In the genomic region with DNA sequence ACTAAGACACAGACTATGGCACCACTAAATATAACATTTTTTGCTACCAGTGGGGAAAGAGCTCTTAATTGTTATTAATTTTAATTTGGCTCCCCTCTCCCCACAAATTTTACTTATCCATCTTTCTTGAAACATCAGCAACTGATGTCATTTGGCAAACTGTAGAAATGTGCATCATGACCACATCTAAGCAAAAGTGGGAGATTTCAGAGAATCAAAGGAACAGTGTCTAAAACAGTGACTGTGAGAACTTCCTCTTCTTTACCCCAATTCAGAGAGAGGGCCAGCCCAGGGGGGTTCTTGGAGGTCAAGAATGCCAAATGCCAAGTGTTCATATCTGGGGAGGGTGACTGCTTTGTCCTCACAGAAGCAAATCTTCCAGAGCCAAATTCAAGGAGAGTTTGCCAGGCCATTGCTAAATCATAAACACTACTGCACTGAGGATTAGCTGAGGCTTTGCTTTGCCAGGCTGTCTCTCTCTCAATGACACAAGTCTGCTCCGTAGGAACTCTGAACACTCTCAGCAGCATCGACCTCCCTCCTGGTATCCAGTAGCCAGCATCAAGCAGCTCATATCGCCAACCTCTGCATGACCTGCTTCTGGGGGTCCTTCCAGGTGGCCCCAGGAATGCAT, we compare ENCODE assay signal across 15 cellular contexts.
A peak's percentile ranks its signal among the peaks of the same experiment; 100 is the strongest.
DNase-seq lines count a peak whose midpoint lies in the region; ATAC-seq and TF ChIP-seq lines count a peak whose summit lies in the region.
"Had no signal": no experiment of that assay in that cellular context is flagged by ENCODE, and none has a peak within 500 bp of the region (broad histone marks: within the 10 kb centered on the region; RNA-seq: fewer than 3 reads in every experiment).

No MANE protein-coding gene starts in this region.

- H3K4me1 ChIP-seq in heart left ventricle (peaks cover 0 to 6% (median 0%) of the 10 kb centered on the region in 12 donors), esophagus squamous epithelium (peaks cover 0 to 12% (median 0%) of the 10 kb centered on the region in 3 donors), sigmoid colon (peaks cover 0 to 44% (median 33%) of the 10 kb centered on the region in 4 donors)

- TF ChIP-seq POLR2A in heart left ventricle (IDR thresholded peaks at IDR 0.05) = no peak
- TF ChIP-seq POLR2A in esophagus squamous epithelium (IDR thresholded peaks at IDR 0.05) = no peak
- no peak for TF ChIP-seq POLR2A in sigmoid colon (IDR thresholded peaks at IDR 0.05)

- no peak for TF ChIP-seq EP300 in sigmoid colon (IDR thresholded peaks at IDR 0.05)

- no peak for TF ChIP-seq CTCF in heart left ventricle (IDR thresholded peaks at IDR 0.05)
- TF ChIP-seq CTCF in esophagus squamous epithelium (IDR thresholded peaks at IDR 0.05) = no peak
- no peak for TF ChIP-seq CTCF in sigmoid colon (IDR thresholded peaks at IDR 0.05)

- H3K9me3 ChIP-seq in heart left ventricle (no peaks in the 10 kb centered on the region), esophagus squamous epithelium (no peaks in the 10 kb centered on the region), sigmoid colon (no peaks in the 10 kb centered on the region)

- 67 to 83% (median 72%) methylated on average over 3 of the region's 3 CpGs for WGBS in heart left ventricle, 4 donors
- 43% methylated on average over 2 of the region's 3 CpGs; no CpG with 5 or more reads in 1 of the 2 donors for WGBS in esophagus squamous epithelium, 2 donors
- 60 to 69% methylated on average over 3 of the region's 3 CpGs for whole genome bisulfite sequencing in sigmoid colon, 2 donors

- H3K4me3 ChIP-seq in heart left ventricle (no peak overlapping the region), esophagus squamous epithelium (no peak overlapping the region), sigmoid colon (no peak overlapping the region)

- intact Hi-C loops in Right ventricle myocardium inferior (cut with DNase I) = no loop called here
- intact Hi-C loops in heart left ventricle (cut with DNase I) = loop anchor here in 1 of 10 donors (10.0 kb wide), 1 partner anchor 66 kb away; no protein-coding TSS in a partner anchor
- intact Hi-C loops in esophagus squamous epithelium (cut with DNase I) = no loop called here
- intact Hi-C loops in sigmoid colon (cut with DNase I) = no loop called here

- H3K27me3 ChIP-seq in heart left ventricle (no peaks in the 10 kb centered on the region), esophagus squamous epithelium (no peaks in the 10 kb centered on the region), sigmoid colon (no peaks in the 10 kb centered on the region)

- DNase-seq in Right ventricle myocardium inferior (ENCODE audit: missing footprints) = no peak
- no peak for DNase-seq in heart left ventricle
- DNase-seq in esophagus squamous epithelium (lab: John Stamatoyannopoulos, UW) = no peak
- DNase-seq in sigmoid colon = no peak
- no peak for DNase-seq in HCEC 1CT
- no peak for DNase-seq in NCI-H524 treated with DMSO at 0.1 percent for 48 hours (lab: John Stamatoyannopoulos, UW)
- DNase-seq in DMS153 (lab: John Stamatoyannopoulos, UW) = no peak
- DNase-seq: DMS79, H9, NCI-H1092, NCI-H2107, NCI-H226, NCI-H526 treated with DMSO at 0.1 percent for 48 hours had no signal

- peak overlapping the region in 1 of 12 donors; percentile 46 for H3K27ac ChIP-seq in heart left ventricle
- H3K27ac ChIP-seq in esophagus squamous epithelium = peak overlapping the region in 3 of 4 donors; percentile 14 to 49 (median 27)
- H3K27ac ChIP-seq in sigmoid colon = peak overlapping the region in 3 of 4 donors; percentile 66 to 96 (median 88)
- H3K27ac ChIP-seq: RWPE1 had no signal

- peaks cover 0 to 6% (median 0%) of the 10 kb centered on the region in 9 donors for H3K36me3 ChIP-seq in heart left ventricle
- H3K36me3 ChIP-seq in esophagus squamous epithelium = no peaks in the 10 kb centered on the region
- no peaks in the 10 kb centered on the region for H3K36me3 ChIP-seq in sigmoid colon

- peak; percentile 66 for ATAC-seq in Right ventricle myocardium inferior
- no peak for ATAC-seq in heart left ventricle
- ATAC-seq in HG03378 (IDR thresholded peaks at IDR 0.05; ENCODE audit: unreplicated experiment) = no peak
